8 cellular contexts compared by ENCODE assay signal in genomic region chr16:53502331-53503269, GRCh38.
DNase-seq lines count a peak whose midpoint lies in the region; ATAC-seq, FAIRE-seq and TF ChIP-seq lines count a peak whose summit lies in the region.

Gene AKTIP (minus strand): TSS chr16:53503209. CDS start chr16:53500259, 2,950 bp downstream.

- H3K36me3 Mint-ChIP-seq in activated naive CD4-positive, alpha-beta T cell treated with anti-CD3 and anti-CD28 coated beads, Interleukin-2, amount 50 U/mL, for 24 hours, result peaks cover 10% of the 10 kb centered on the region

- TF ChIP-seq CTCF in neutrophil (IDR thresholded peaks at IDR 0.05), result no peak

- DNase-seq in activated CD8-positive, alpha-beta memory T cell treated with anti-CD3 and anti-CD28 coated beads for 24 hours, result peak; percentile 91
- no peak for DNase-seq in activated CD8-positive, alpha-beta memory T cell treated with anti-CD3 and anti-CD28 coated beads, Interleukin-2, amount 50 U/mL, for 4 hours
- DNase-seq in NCI-H69 (lab: John Stamatoyannopoulos, UW), result peak; percentile 78
- peak; percentile 34 for DNase-seq in globus pallidus (ENCODE audit: low spot score)
- peak; percentile 58 for DNase-seq in urothelium cell line (ENCODE audit: low spot score)

- no peaks in the 10 kb centered on the region for H3K27me3 Mint-ChIP-seq in activated naive CD4-positive, alpha-beta T cell treated with anti-CD3 and anti-CD28 coated beads, Interleukin-2, amount 50 U/mL, for 24 hours

- peaks cover 25% of the 10 kb centered on the region for H3K36me3 ChIP-seq in neutrophil

- H3K4me1 Mint-ChIP-seq in activated naive CD4-positive, alpha-beta T cell treated with anti-CD3 and anti-CD28 coated beads, Interleukin-2, amount 50 U/mL, for 24 hours, result peaks cover 56% of the 10 kb centered on the region

- peak within 1 kb of the TSS; percentile 90 for H3K27ac ChIP-seq in neutrophil

- peaks cover 4% of the 10 kb centered on the region for H3K27me3 ChIP-seq in neutrophil

- H3K9me3 ChIP-seq in neutrophil, result no peaks in the 10 kb centered on the region

- ATAC-seq in HG02885 (IDR thresholded peaks at IDR 0.05; ENCODE audit: poor library complexity, unreplicated experiment), result peak; percentile 27

- FAIRE-seq in urothelium cell line (lab: Jason Lieb, UNC), result no peak

- peak within 1 kb of the TSS; percentile 78 to 85 for H3K4me3 ChIP-seq in neutrophil (ENCODE audit: low read depth in 1 of 2, low read length in 1 of 2)

- peak within 1 kb of the TSS; percentile 97 for H3K4me3 Mint-ChIP-seq in activated naive CD4-positive, alpha-beta T cell treated with anti-CD3 and anti-CD28 coated beads, Interleukin-2, amount 50 U/mL, for 24 hours

- peak within 1 kb of the TSS; percentile 92 for H3K27ac Mint-ChIP-seq in activated naive CD4-positive, alpha-beta T cell treated with anti-CD3 and anti-CD28 coated beads, Interleukin-2, amount 50 U/mL, for 24 hours

- H3K4me1 ChIP-seq in neutrophil (ENCODE audit: control insufficient read depth in 1 of 2, insufficient read depth in 1 of 2, low read depth in 1 of 2, low read length in 1 of 2), result peaks cover 33 to 42% of the 10 kb centered on the region in 2 experiments

- H3K9me3 Mint-ChIP-seq in activated naive CD4-positive, alpha-beta T cell treated with anti-CD3 and anti-CD28 coated beads, Interleukin-2, amount 50 U/mL, for 24 hours, result no peaks in the 10 kb centered on the region
